Comparison of ENCODE assay signal across 27 cellular contexts in the genomic region with DNA sequence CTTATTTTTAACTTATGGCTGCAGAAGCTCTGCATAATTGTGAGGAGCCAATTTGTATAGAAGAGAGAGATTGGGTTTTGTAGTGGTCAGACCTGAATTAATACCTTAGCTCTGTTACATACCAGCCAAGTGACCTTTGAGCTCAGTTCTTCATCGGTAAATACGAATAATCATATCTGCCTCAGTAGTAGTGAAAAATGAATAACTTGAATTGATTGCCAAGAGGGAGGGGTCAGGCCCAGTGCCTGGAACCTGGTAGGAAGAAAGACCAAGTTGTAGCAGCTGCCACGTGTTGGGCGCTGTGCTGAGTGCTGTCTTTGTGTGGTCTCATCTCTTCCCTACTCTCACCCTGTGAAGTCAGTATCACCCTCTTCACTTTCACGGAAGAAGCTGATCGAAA.
"Had no signal": no experiment of that assay in that cellular context is flagged by ENCODE, and none has a peak within 500 bp of the region (broad histone marks: within the 10 kb centered on the region; RNA-seq: fewer than 3 reads in every experiment).

No MANE protein-coding gene starts in this region.

- ATAC-seq: activated naive CD4-positive, alpha-beta T cell treated with anti-CD3 and anti-CD28 coated beads, Interleukin-2, amount 50 U/mL, for 72 hours; activated T-cell treated with anti-CD3 and anti-CD28 coated beads, Interleukin-2, amount 50 U/mL, for 72 hours; effector memory CD8-positive, alpha-beta T cell; foreskin keratinocyte; gastrocnemius medialis had no signal

- H3K27ac ChIP-seq: foreskin keratinocyte, gastrocnemius medialis had no signal

- H3K4me3 Mint-ChIP-seq: activated CD4-positive, alpha-beta memory T cell treated with anti-CD3 and anti-CD28 coated beads, Interleukin-2, amount 10 ng/mL, durations not matched to agents 7 days and 5 days; activated CD4-positive, alpha-beta T cell treated with anti-CD3 and anti-CD28 coated beads, Interleukin-2, amount 10 ng/mL, durations not matched to agents 7 days and 5 days; activated naive CD4-positive, alpha-beta T cell treated with anti-CD3 and anti-CD28 coated beads, Interleukin-2, amount 10 ng/mL, durations not matched to agents 7 days and 5 days; activated naive CD8-positive, alpha-beta T cell treated with anti-CD3 and anti-CD28 coated beads, Interleukin-2, amount 10 ng/mL, durations not matched to agents 7 days and 5 days; activated T-cell treated with anti-CD3 and anti-CD28 coated beads, Interleukin-2, amount 50 U/mL, for 24 hours; activated T-cell treated with anti-CD3 and anti-CD28 coated beads, Interleukin-2, amount 50 U/mL, for 72 hours; effector memory CD8-positive, alpha-beta T cell had no signal

- H3K4me3 ChIP-seq: ascending aorta, esophagus muscularis mucosa, gastrocnemius medialis had no signal

- H3K36me3 Mint-ChIP-seq: activated naive CD4-positive, alpha-beta T cell treated with anti-CD3 and anti-CD28 coated beads, Interleukin-2, amount 10 ng/mL, durations not matched to agents 7 days and 5 days; activated naive CD4-positive, alpha-beta T cell treated with anti-CD3 and anti-CD28 coated beads, Interleukin-2, amount 50 U/mL, for 72 hours; activated naive CD8-positive, alpha-beta T cell treated with anti-CD3 and anti-CD28 coated beads, Interleukin-2, amount 10 ng/mL, durations not matched to agents 7 days and 5 days had no signal

- H3K9me3 ChIP-seq: ascending aorta, esophagus muscularis mucosa, gastrocnemius medialis had no signal

- H3K27me3 Mint-ChIP-seq: activated CD4-positive, alpha-beta memory T cell treated with anti-CD3 and anti-CD28 coated beads, Interleukin-2, amount 10 ng/mL, durations not matched to agents 7 days and 5 days; activated CD4-positive, alpha-beta T cell treated with anti-CD3 and anti-CD28 coated beads, Interleukin-2, amount 10 ng/mL, durations not matched to agents 7 days and 5 days; activated naive CD4-positive, alpha-beta T cell treated with anti-CD3 and anti-CD28 coated beads, Interleukin-2, amount 10 ng/mL, durations not matched to agents 7 days and 5 days; activated naive CD8-positive, alpha-beta T cell treated with anti-CD3 and anti-CD28 coated beads, Interleukin-2, amount 10 ng/mL, durations not matched to agents 7 days and 5 days; activated T-cell treated with anti-CD3 and anti-CD28 coated beads, Interleukin-2, amount 50 U/mL, for 24 hours; effector memory CD8-positive, alpha-beta T cell had no signal

- H3K9me3 Mint-ChIP-seq: activated CD4-positive, alpha-beta memory T cell treated with anti-CD3 and anti-CD28 coated beads, Interleukin-2, amount 10 ng/mL, durations not matched to agents 7 days and 5 days; activated CD4-positive, alpha-beta T cell treated with anti-CD3 and anti-CD28 coated beads, Interleukin-2, amount 10 ng/mL, durations not matched to agents 7 days and 5 days; activated naive CD4-positive, alpha-beta T cell treated with anti-CD3 and anti-CD28 coated beads, Interleukin-2, amount 10 ng/mL, durations not matched to agents 7 days and 5 days; activated naive CD4-positive, alpha-beta T cell treated with anti-CD3 and anti-CD28 coated beads, Interleukin-2, amount 50 U/mL, for 72 hours; activated naive CD8-positive, alpha-beta T cell treated with anti-CD3 and anti-CD28 coated beads, Interleukin-2, amount 10 ng/mL, durations not matched to agents 7 days and 5 days; activated T-cell treated with anti-CD3 and anti-CD28 coated beads, Interleukin-2, amount 50 U/mL, for 24 hours; activated T-cell treated with anti-CD3 and anti-CD28 coated beads, Interleukin-2, amount 50 U/mL, for 72 hours; effector memory CD8-positive, alpha-beta T cell had no signal

- H3K27me3 ChIP-seq: ascending aorta, esophagus muscularis mucosa, foreskin keratinocyte, gastrocnemius medialis had no signal

- DNase-seq: activated CD4-positive, alpha-beta memory T cell treated with anti-CD3 and anti-CD28 coated beads, Interleukin-2, amount 10 ng/mL, durations not matched to agents 7 days and 5 days; activated CD4-positive, alpha-beta T cell treated with anti-CD3 and anti-CD28 coated beads for 1 hour; activated CD4-positive, alpha-beta T cell treated with anti-CD3 and anti-CD28 coated beads for 4 hours; activated CD4-positive, alpha-beta T cell treated with anti-CD3 and anti-CD28 coated beads, Interleukin-2, amount 10 ng/mL, durations not matched to agents 7 days and 5 days; activated CD4-positive, alpha-beta T cell treated with anti-CD3 and anti-CD28 coated beads, Interleukin-2, amount 50 U/mL, for 4 hours; activated CD4-positive, CD25-positive, alpha-beta regulatory T cell; activated CD8-positive, alpha-beta memory T cell treated with anti-CD3 and anti-CD28 coated beads, Interleukin-2, amount 50 U/mL, for 48 hours; activated gamma-delta T cell; activated naive CD4-positive, alpha-beta T cell; activated naive CD4-positive, alpha-beta T cell treated with anti-CD3 and anti-CD28 coated beads, Interleukin-2, amount 10 ng/mL, durations not matched to agents 7 days and 5 days; activated naive CD8-positive, alpha-beta T cell treated with anti-CD3 and anti-CD28 coated beads, Interleukin-2, amount 10 ng/mL, durations not matched to agents 7 days and 5 days; activated T-cell treated with anti-CD3 and anti-CD28 coated beads for 4 hours; activated T-cell treated with anti-CD3 and anti-CD28 coated beads, Interleukin-2, amount 50 U/mL, for 24 hours; activated T-cell treated with anti-CD3 and anti-CD28 coated beads, Interleukin-2, amount 50 U/mL, for 72 hours; caudate nucleus; cortex of kidney; dermis blood vessel endothelial cell; effector CD4-positive, alpha-beta T cell; effector memory CD8-positive, alpha-beta T cell; erythroblast; foreskin keratinocyte; gastrocnemius medialis; T-helper 2 cell had no signal

- FAIRE-seq: colon had no signal

- H3K27ac Mint-ChIP-seq: activated CD4-positive, alpha-beta memory T cell treated with anti-CD3 and anti-CD28 coated beads, Interleukin-2, amount 10 ng/mL, durations not matched to agents 7 days and 5 days; activated CD4-positive, alpha-beta T cell treated with anti-CD3 and anti-CD28 coated beads, Interleukin-2, amount 10 ng/mL, durations not matched to agents 7 days and 5 days; activated naive CD4-positive, alpha-beta T cell treated with anti-CD3 and anti-CD28 coated beads, Interleukin-2, amount 10 ng/mL, durations not matched to agents 7 days and 5 days; activated naive CD4-positive, alpha-beta T cell treated with anti-CD3 and anti-CD28 coated beads, Interleukin-2, amount 50 U/mL, for 72 hours; activated naive CD8-positive, alpha-beta T cell treated with anti-CD3 and anti-CD28 coated beads, Interleukin-2, amount 10 ng/mL, durations not matched to agents 7 days and 5 days; activated T-cell treated with anti-CD3 and anti-CD28 coated beads, Interleukin-2, amount 50 U/mL, for 24 hours; activated T-cell treated with anti-CD3 and anti-CD28 coated beads, Interleukin-2, amount 50 U/mL, for 72 hours; effector memory CD8-positive, alpha-beta T cell had no signal

- H3K4me1 ChIP-seq: foreskin keratinocyte had no signal

- H3K4me1 Mint-ChIP-seq: activated CD4-positive, alpha-beta memory T cell treated with anti-CD3 and anti-CD28 coated beads, Interleukin-2, amount 10 ng/mL, durations not matched to agents 7 days and 5 days; activated CD4-positive, alpha-beta T cell treated with anti-CD3 and anti-CD28 coated beads, Interleukin-2, amount 10 ng/mL, durations not matched to agents 7 days and 5 days; activated naive CD4-positive, alpha-beta T cell treated with anti-CD3 and anti-CD28 coated beads, Interleukin-2, amount 10 ng/mL, durations not matched to agents 7 days and 5 days; activated naive CD8-positive, alpha-beta T cell treated with anti-CD3 and anti-CD28 coated beads, Interleukin-2, amount 10 ng/mL, durations not matched to agents 7 days and 5 days had no signal
